20 cellular contexts compared by ENCODE assay signal in the genomic region with DNA sequence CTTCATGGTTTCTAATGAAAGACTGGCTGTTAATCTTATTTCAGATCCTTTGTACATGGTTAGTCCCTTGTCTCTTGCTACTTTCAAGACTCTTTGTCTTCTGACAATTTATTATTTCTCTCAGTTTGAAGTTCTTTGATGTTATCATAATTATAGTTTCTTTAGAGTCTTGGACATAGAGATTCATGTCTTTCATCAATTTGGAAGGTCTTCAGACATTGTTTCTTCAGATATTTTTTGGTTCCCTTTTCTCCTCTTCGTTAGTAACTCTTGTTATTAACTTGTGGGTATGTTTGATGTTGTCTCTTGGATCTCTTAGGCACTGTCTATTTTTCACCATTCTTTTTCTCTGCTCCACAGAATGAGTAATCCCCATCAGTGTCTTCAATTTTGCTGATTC. TPM values are rescaled to one million over a fixed set of nuclear protein-coding genes. Genes with fewer than 3 reads are reported as not detected.
DNase-seq lines count a peak whose midpoint lies in the region; ATAC-seq and TF ChIP-seq lines count a peak whose summit lies in the region.
"Had no signal": no experiment of that assay in that cellular context is flagged by ENCODE, and none has a peak within 500 bp of the region (broad histone marks: within the 10 kb centered on the region; RNA-seq: fewer than 3 reads in every experiment).

No MANE protein-coding gene starts in this region.

- H3K9me3 ChIP-seq in OCI-LY7 (ENCODE audit: low read length) (peaks cover 17% of the 10 kb centered on the region; the same call in 1 of the 2 replicates), adipocyte (ENCODE audit: control insufficient read depth, low read length) (peaks cover 74% of the 10 kb centered on the region)

- H3K4me1 ChIP-seq in OCI-LY7 (ENCODE audit: insufficient read depth, low read length, poor library complexity, severe bottlenecking) (peaks cover 8% of the 10 kb centered on the region), adipocyte (ENCODE audit: control insufficient read depth, insufficient read depth, low read length) (no peaks in the 10 kb centered on the region)
- H3K4me1 ChIP-seq: BLaER1, HAP-1 had no signal

- intact Hi-C loops in natural killer cell (cut with micrococcal nuclease) (no loop called here), OCI-LY7 (cut with micrococcal nuclease; ENCODE audit: unreplicated experiment) (no loop called here), MCF 10A (cut with micrococcal nuclease) (no loop called here), left ventricle myocardium superior (cut with micrococcal nuclease) (no loop called here)

- H4K20me1 ChIP-seq in OCI-LY7 (ENCODE audit: insufficient read depth, low read length): no peaks in the 10 kb centered on the region
- H4K20me1 ChIP-seq: BLaER1 had no signal

- no peaks in the 10 kb centered on the region for H3K27me3 ChIP-seq in adipocyte (replicated peaks; ENCODE audit: control insufficient read depth, insufficient read depth, low read length)
- H3K27me3 ChIP-seq: BLaER1 had no signal

- no peak overlapping the region for H3K27ac ChIP-seq in OCI-LY7 (ENCODE audit: low read depth, low read length, poor library complexity, severe bottlenecking)
- H3K27ac ChIP-seq: BLaER1 had no signal

- H3K4me3 ChIP-seq in OCI-LY7 (ENCODE audit: low read depth, low read length, poor library complexity, severe bottlenecking): no peak overlapping the region
- H3K4me3 ChIP-seq in adipocyte (ENCODE audit: low read length): peak overlapping the region; percentile 50
- H3K4me3 ChIP-seq: GM12878, HAP-1 had no signal

- no peaks in the 10 kb centered on the region for H3K9me2 ChIP-seq in OCI-LY7 (ENCODE audit: insufficient read depth, low read length)

- H3K36me3 Mint-ChIP-seq in natural killer cell: peaks cover 75% of the 10 kb centered on the region
- peaks cover 91% of the 10 kb centered on the region for H3K36me3 Mint-ChIP-seq in natural killer cell treated with Interleukin-12 subunit alpha and Interleukin-12 subunit beta and Interleukin-15 and Interleukin-18, amount 100 ng/mL, for 72 hours
- H3K36me3 Mint-ChIP-seq in MCF 10A (ENCODE audit: insufficient read depth, unreplicated experiment): peaks cover 96% of the 10 kb centered on the region
- peaks cover 97% of the 10 kb centered on the region for H3K36me3 Mint-ChIP-seq in activated naive CD8-positive, alpha-beta T cell treated with anti-CD3 and anti-CD28 coated beads for 36 hours

- no peak for TF ChIP-seq CTCF in natural killer cell (IDR thresholded peaks at IDR 0.05)
- TF ChIP-seq CTCF in OCI-LY7 (conservative IDR thresholded peaks at IDR 0.05; ENCODE audit: low read length): no peak
- no peak for TF ChIP-seq CTCF in MCF 10A (IDR thresholded peaks at IDR 0.05; ENCODE audit: unreplicated experiment)

- H2AFZ ChIP-seq in OCI-LY7 (ENCODE audit: low read length): no peak overlapping the region

- BruUV-seq in OCI-LY7 (replicated peaks; lab: Mats Ljungman, UMichigan): no TSS peak
- no TSS peak for BruUV-seq in MCF 10A (replicated peaks; lab: Mats Ljungman, UMichigan)

- H3K27me3 Mint-ChIP-seq in natural killer cell (ENCODE audit: low read depth in 2 of 2) (no peaks in the 10 kb centered on the region), MCF 10A (ENCODE audit: insufficient read depth, unreplicated experiment) (no peaks in the 10 kb centered on the region)
- no peaks in the 10 kb centered on the region for H3K27me3 Mint-ChIP-seq in natural killer cell treated with Interleukin-12 subunit alpha and Interleukin-12 subunit beta and Interleukin-15 and Interleukin-18, amount 100 ng/mL, for 72 hours
- H3K27me3 Mint-ChIP-seq in activated naive CD8-positive, alpha-beta T cell treated with anti-CD3 and anti-CD28 coated beads for 36 hours: no peaks in the 10 kb centered on the region
- H3K27me3 Mint-ChIP-seq: CD4-positive, alpha-beta memory T cell had no signal

- H3K4me1 Mint-ChIP-seq in natural killer cell: peaks cover 2 to 18% of the 10 kb centered on the region in 2 donors
- H3K4me1 Mint-ChIP-seq in natural killer cell treated with Interleukin-12 subunit alpha and Interleukin-12 subunit beta and Interleukin-15 and Interleukin-18, amount 100 ng/mL, for 72 hours (ENCODE audit: low read depth in 2 of 2): peaks cover 2 to 11% of the 10 kb centered on the region in 2 donors
- H3K4me1 Mint-ChIP-seq in MCF 10A (ENCODE audit: insufficient read depth, unreplicated experiment): no peaks in the 10 kb centered on the region
- H3K4me1 Mint-ChIP-seq in activated naive CD8-positive, alpha-beta T cell treated with anti-CD3 and anti-CD28 coated beads for 36 hours: peaks cover 3% of the 10 kb centered on the region
- H3K4me1 Mint-ChIP-seq: CD14-positive monocyte had no signal

- H3K9me3 Mint-ChIP-seq in natural killer cell (peaks cover 10 to 21% of the 10 kb centered on the region in 2 donors), MCF 10A (ENCODE audit: unreplicated experiment) (peaks cover 46% of the 10 kb centered on the region)
- peaks cover 25% of the 10 kb centered on the region for H3K9me3 Mint-ChIP-seq in natural killer cell treated with Interleukin-12 subunit alpha and Interleukin-12 subunit beta and Interleukin-15 and Interleukin-18, amount 100 ng/mL, for 72 hours
- peaks cover 68% of the 10 kb centered on the region for H3K9me3 Mint-ChIP-seq in activated naive CD8-positive, alpha-beta T cell treated with anti-CD3 and anti-CD28 coated beads for 36 hours

- H3K27ac Mint-ChIP-seq in natural killer cell (no peak overlapping the region), MCF 10A (ENCODE audit: low read depth, unreplicated experiment) (no peak overlapping the region)
- no peak overlapping the region for H3K27ac Mint-ChIP-seq in natural killer cell treated with Interleukin-12 subunit alpha and Interleukin-12 subunit beta and Interleukin-15 and Interleukin-18, amount 100 ng/mL, for 72 hours
- H3K27ac Mint-ChIP-seq in activated naive CD8-positive, alpha-beta T cell treated with anti-CD3 and anti-CD28 coated beads for 36 hours: no peak overlapping the region
- H3K27ac Mint-ChIP-seq: CD14-positive monocyte had no signal

- peaks cover 4% of the 10 kb centered on the region; the same call in 1 of the 2 replicates for H3K79me2 ChIP-seq in OCI-LY7 (ENCODE audit: insufficient read depth, low read depth, low read length)

- H3K36me3 ChIP-seq in OCI-LY7 (ENCODE audit: insufficient read depth, low read length) (peaks cover 91% of the 10 kb centered on the region), adipocyte (ENCODE audit: control insufficient read depth, insufficient read depth, low read length, severe bottlenecking) (peaks cover 85% of the 10 kb centered on the region)

- no peak overlapping the region for H3K4me2 ChIP-seq in OCI-LY7 (ENCODE audit: low read length)
- H3K4me2 ChIP-seq: BLaER1 had no signal

- peak overlapping the region; percentile 3 for H3K4me3 Mint-ChIP-seq in natural killer cell
- H3K4me3 Mint-ChIP-seq in natural killer cell treated with Interleukin-12 subunit alpha and Interleukin-12 subunit beta and Interleukin-15 and Interleukin-18, amount 100 ng/mL, for 72 hours: no peak overlapping the region
- no peak overlapping the region for H3K4me3 Mint-ChIP-seq in MCF 10A (ENCODE audit: unreplicated experiment)
- no peak overlapping the region for H3K4me3 Mint-ChIP-seq in activated naive CD8-positive, alpha-beta T cell treated with anti-CD3 and anti-CD28 coated beads for 36 hours
- H3K4me3 Mint-ChIP-seq: CD14-positive monocyte; CD4-positive, alpha-beta memory T cell had no signal

- no peak for DNase-seq in natural killer cell
- no peak for DNase-seq in natural killer cell treated with Interleukin-12 subunit alpha and Interleukin-12 subunit beta and Interleukin-15 and Interleukin-18, amount 100 ng/mL, for 72 hours (ENCODE audit: low spot score)
- DNase-seq in OCI-LY7 (ENCODE audit: low spot score): peak; percentile 11
- DNase-seq in adipocyte (ENCODE audit: low read depth): no peak
- no peak for DNase-seq in NAMALWA (ENCODE audit: low spot score)
- no peak for DNase-seq in MCF 10A (ENCODE audit: unreplicated experiment)
- DNase-seq in activated naive CD8-positive, alpha-beta T cell treated with anti-CD3 and anti-CD28 coated beads for 36 hours: no peak
- DNase-seq in left ventricle myocardium superior: no peak
- DNase-seq: 8988T; Calu3; CD4-positive, alpha-beta memory T cell; DMS 273 treated with DMSO at 0.1 percent for 48 hours; DMS53; DND-41; EL; IMR-90 had no signal

- H3K9ac ChIP-seq in adipocyte (ENCODE audit: low read length): no peak overlapping the region
- H3K9ac ChIP-seq: BLaER1 had no signal

- POLR2A ChIA-PET in OCI-LY7 (lab: Charles Lee): no interaction called here
- POLR2A ChIA-PET in MCF 10A (lab: Yijun Ruan, JAX): no interaction called here

- no peak for ATAC-seq in natural killer cell
- no peak for ATAC-seq in natural killer cell treated with Interleukin-12 subunit alpha and Interleukin-12 subunit beta and Interleukin-15 and Interleukin-18, amount 100 ng/mL, for 72 hours
- no peak for ATAC-seq in left ventricle myocardium superior
- ATAC-seq: GM12878 had no signal

- CTCF ChIA-PET in OCI-LY7 (lab: Charles Lee; ENCODE audit: unreplicated experiment) (no interaction called here), MCF 10A (lab: Yijun Ruan, JAX) (no interaction called here)

RNA-seq across cellular contexts. Expression of a gene that starts 8.8 kb away (rescaled TPM):
- 10 to 100 TPM; 11.3 to 22.2 (median 19.5) TPM for total RNA-seq in natural killer cell
- total RNA-seq in natural killer cell treated with Interleukin-12 subunit alpha and Interleukin-12 subunit beta and Interleukin-15 and Interleukin-18, amount 100 ng/mL, for 72 hours: 10 to 100 TPM; 23.8 to 27.8 TPM
- 21.2 and 21.6 TPM in 2 replicates for total RNA-seq in OCI-LY7 (2014; rRNA removed; shearing (Covaris generic))
- total RNA-seq in OCI-LY7 (2022): 38.1 and 40.3 TPM in 2 replicates
- 44.5 and 52.3 TPM in 2 replicates for total RNA-seq in MCF 10A (2022)
- 10 to 100 TPM; 19.0 to 19.2 TPM for total RNA-seq in activated naive CD8-positive, alpha-beta T cell treated with anti-CD3 and anti-CD28 coated beads for 36 hours
- 9.8 TPM for total RNA-seq in left ventricle myocardium superior
